ENCODE assay signal across 8 cellular contexts in the genomic region with DNA sequence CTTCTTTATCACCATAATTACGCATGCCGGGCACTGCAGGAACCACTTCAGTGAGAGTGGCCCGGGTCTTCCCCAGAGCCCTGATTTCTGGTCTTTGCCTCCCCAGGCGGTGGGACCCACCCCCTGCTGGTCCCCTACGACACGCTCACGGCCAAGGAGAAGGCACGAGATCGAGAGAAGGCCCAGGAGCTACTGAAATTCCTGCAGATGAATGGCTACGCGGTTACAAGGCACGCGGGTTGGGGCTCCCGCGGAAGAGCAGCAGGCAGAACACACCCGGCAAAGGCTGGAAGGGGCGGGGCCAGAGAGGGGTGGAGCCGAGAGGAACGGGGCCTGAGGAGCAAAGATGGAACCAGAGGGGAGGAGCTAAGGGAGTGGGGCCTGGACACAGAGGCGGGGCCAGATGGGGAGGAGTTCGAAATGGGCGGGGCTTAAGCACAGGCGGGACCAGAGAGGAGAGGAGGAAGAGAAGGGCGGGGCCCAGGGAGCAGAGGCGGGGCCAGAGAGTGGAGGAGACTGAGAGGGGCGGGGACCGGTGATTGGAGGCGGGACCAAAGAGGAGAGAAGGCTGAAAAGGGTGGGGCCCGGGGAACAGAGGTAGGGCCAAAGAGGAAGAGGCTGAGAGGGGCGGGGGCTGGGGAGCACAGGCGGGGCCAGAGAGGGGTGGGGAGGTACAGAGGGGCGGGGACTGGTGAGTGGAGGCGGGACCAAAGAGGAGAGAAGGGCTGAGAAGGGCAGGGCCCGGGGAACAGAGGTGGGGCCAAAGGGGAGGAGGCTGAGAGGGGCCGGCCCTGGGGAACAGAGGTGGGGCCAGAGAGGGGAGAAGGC.
DNase-seq lines count a peak whose midpoint lies in the region; ATAC-seq, FAIRE-seq and TF ChIP-seq lines count a peak whose summit lies in the region.

No MANE protein-coding gene starts in this region.

- no peaks in the 10 kb centered on the region for H3K9me3 ChIP-seq in upper lobe of left lung

- POLR2A ChIA-PET in naive thymus-derived CD8-positive, alpha-beta T cell (lab: Charles Lee) = interaction anchor here (0.6 kb wide), 1 partner anchor 610 kb away, joined by 3 read pairs; no protein-coding TSS in a partner anchor

- H3K4me1 Mint-ChIP-seq in activated CD4-positive, alpha-beta T cell treated with anti-CD3 and anti-CD28 coated beads, Interleukin-2, amount 10 ng/mL, durations not matched to agents 24 days and 14 days = peaks cover 9% of the 10 kb centered on the region
- peaks cover 4 to 9% (median 6%) of the 10 kb centered on the region in 4 donors for H3K4me1 Mint-ChIP-seq in naive thymus-derived CD8-positive, alpha-beta T cell

- H3K9me3 Mint-ChIP-seq in activated CD4-positive, alpha-beta T cell treated with anti-CD3 and anti-CD28 coated beads, Interleukin-2, amount 10 ng/mL, durations not matched to agents 24 days and 14 days = no peaks in the 10 kb centered on the region
- no peaks in the 10 kb centered on the region for H3K9me3 Mint-ChIP-seq in naive thymus-derived CD8-positive, alpha-beta T cell

- H3K36me3 ChIP-seq in upper lobe of left lung = no peaks in the 10 kb centered on the region

- WGBS in upper lobe of left lung, 2 donors = 36 to 46% methylated on average over 34 to 35 of the region's 35 CpGs

- H3K27me3 ChIP-seq in upper lobe of left lung = no peaks in the 10 kb centered on the region

- H3K4me1 ChIP-seq in upper lobe of left lung = peaks cover 0 to 2% (median 0%) of the 10 kb centered on the region in 4 donors

- H3K27me3 Mint-ChIP-seq in activated CD4-positive, alpha-beta T cell treated with anti-CD3 and anti-CD28 coated beads, Interleukin-2, amount 10 ng/mL, durations not matched to agents 24 days and 14 days = peaks cover 9% of the 10 kb centered on the region
- peaks cover 0 to 25% (median 9%) of the 10 kb centered on the region in 5 donors for H3K27me3 Mint-ChIP-seq in naive thymus-derived CD8-positive, alpha-beta T cell

- no peak; the same call in 1 of the 2 replicates for TF ChIP-seq POLR2A in H54 (IDR thresholded peaks at IDR 0.05; ENCODE audit: low read depth, low read length)
- TF ChIP-seq POLR2A in upper lobe of left lung (IDR thresholded peaks at IDR 0.05) = no peak

- no peak overlapping the region for H3K27ac ChIP-seq in upper lobe of left lung

- H3K27ac Mint-ChIP-seq in activated CD4-positive, alpha-beta T cell treated with anti-CD3 and anti-CD28 coated beads, Interleukin-2, amount 10 ng/mL, durations not matched to agents 24 days and 14 days = no peak overlapping the region
- peak overlapping the region in 1 of 10 donors; percentile 68 for H3K27ac Mint-ChIP-seq in naive thymus-derived CD8-positive, alpha-beta T cell

- H3K4me3 ChIP-seq in epithelial cell of esophagus (ENCODE audit: low read length) (no peak overlapping the region), upper lobe of left lung (no peak overlapping the region)

- no peak for TF ChIP-seq CTCF in epithelial cell of esophagus (IDR thresholded peaks at IDR 0.05; ENCODE audit: insufficient read depth, low read depth, low read length, missing control alignments)
- no peak for TF ChIP-seq CTCF in upper lobe of left lung (IDR thresholded peaks at IDR 0.05)

- H3K4me3 Mint-ChIP-seq in activated CD4-positive, alpha-beta T cell treated with anti-CD3 and anti-CD28 coated beads, Interleukin-2, amount 10 ng/mL, durations not matched to agents 24 days and 14 days = peak overlapping the region; percentile 26
- H3K4me3 Mint-ChIP-seq in naive thymus-derived CD8-positive, alpha-beta T cell = peak overlapping the region in 4 of 10 donors; percentile 13 to 70 (median 53)

- DNase-seq in CMK (ENCODE audit: low read depth) (peak; percentile 90), H54 (ENCODE audit: insufficient read length, low spot score) (peak; percentile 98), NCI-H226 (peak; percentile 92), epithelial cell of esophagus (ENCODE audit: low read depth) (peak; percentile 84), upper lobe of left lung (peak; percentile 86), NCI-H2107 treated with DMSO at 0.1 percent for 48 hours (lab: John Stamatoyannopoulos, UW; ENCODE audit: unreplicated experiment) (no peak)
- peak; percentile 95 for DNase-seq in activated CD4-positive, alpha-beta T cell treated with anti-CD3 and anti-CD28 coated beads, Interleukin-2, amount 10 ng/mL, durations not matched to agents 24 days and 14 days
- DNase-seq in naive thymus-derived CD8-positive, alpha-beta T cell = peak; percentile 50 to 83 (median 72)

- intact Hi-C loops in activated CD4-positive, alpha-beta T cell treated with anti-CD3 and anti-CD28 coated beads, Interleukin-2, amount 10 ng/mL, durations not matched to agents 24 days and 14 days (cut with micrococcal nuclease) = no loop called here

- TF ChIP-seq EP300 in upper lobe of left lung (IDR thresholded peaks at IDR 0.05) = no peak

- peak; percentile 43 for FAIRE-seq in H54 (lab: Jason Lieb, UNC)

- peak; percentile 83 to 88 for ATAC-seq in naive thymus-derived CD8-positive, alpha-beta T cell
- peak; percentile 88 to 96 for ATAC-seq in upper lobe of left lung (ENCODE audit: low FRiP score in 2 of 2)

- H3K36me3 Mint-ChIP-seq in activated CD4-positive, alpha-beta T cell treated with anti-CD3 and anti-CD28 coated beads, Interleukin-2, amount 10 ng/mL, durations not matched to agents 24 days and 14 days (ENCODE audit: low read depth) = no peaks in the 10 kb centered on the region
- H3K36me3 Mint-ChIP-seq in naive thymus-derived CD8-positive, alpha-beta T cell = no peaks in the 10 kb centered on the region
